10 cellular contexts compared by ENCODE assay signal in genomic region chr6:13923527-13924145, GRCh38. TPM values are rescaled to one million over a fixed set of nuclear protein-coding genes. Genes with fewer than 3 reads are reported as not detected.
DNase-seq lines count a peak whose midpoint lies in the region; ATAC-seq and TF ChIP-seq lines count a peak whose summit lies in the region.
"Had no signal": no experiment of that assay in that cellular context is flagged by ENCODE, and none has a peak within 500 bp of the region (broad histone marks: within the 10 kb centered on the region; RNA-seq: fewer than 3 reads in every experiment).

No MANE protein-coding gene starts in this region.

- H3K27ac Mint-ChIP-seq in activated T-helper 1 cell treated with anti-CD3 and anti-CD28 coated beads, Interleukin-12 subunit alpha, Interleukin-12 subunit beta, Interleukin-2, Interleukin-4 antibody, amounts not matched to agents 30 ng/mL and 10 ng/mL and 1 ng/mL, durations not matched to agents 14 hours and 24 hours and 36 hours: no peak overlapping the region
- peak overlapping the region; percentile 83 for H3K27ac Mint-ChIP-seq in type B pancreatic cell
- H3K27ac Mint-ChIP-seq: stimulated activated naive CD8-positive, alpha-beta T cell treated with anti-CD3 and anti-CD28 coated beads, Interleukin-15, Interleukin-2, amounts not matched to agents 100 ng/mL and 50 ng/mL, for 24 hours had no signal

- H3K9me3 ChIP-seq in cardiac muscle cell (ENCODE audit: low read depth) (no peaks in the 10 kb centered on the region), iPS-20b (ENCODE audit: insufficient read depth, low read depth, low read length) (no peaks in the 10 kb centered on the region)

- H3K27me3 Mint-ChIP-seq in activated T-helper 1 cell treated with anti-CD3 and anti-CD28 coated beads, Interleukin-12 subunit alpha, Interleukin-12 subunit beta, Interleukin-2, Interleukin-4 antibody, amounts not matched to agents 30 ng/mL and 10 ng/mL and 1 ng/mL, durations not matched to agents 14 hours and 24 hours and 36 hours (ENCODE audit: insufficient read depth): peaks cover 74% of the 10 kb centered on the region
- peaks cover 54% of the 10 kb centered on the region for H3K27me3 Mint-ChIP-seq in type B pancreatic cell

- H3K27ac ChIP-seq in cardiac muscle cell (no peak overlapping the region), iPS-20b (ENCODE audit: low read length) (peak overlapping the region; percentile 5)

- no peaks in the 10 kb centered on the region for H3K9me3 Mint-ChIP-seq in activated T-helper 1 cell treated with anti-CD3 and anti-CD28 coated beads, Interleukin-12 subunit alpha, Interleukin-12 subunit beta, Interleukin-2, Interleukin-4 antibody, amounts not matched to agents 30 ng/mL and 10 ng/mL and 1 ng/mL, durations not matched to agents 14 hours and 24 hours and 36 hours
- H3K9me3 Mint-ChIP-seq in type B pancreatic cell: no peaks in the 10 kb centered on the region
- H3K9me3 Mint-ChIP-seq: stimulated activated naive CD8-positive, alpha-beta T cell treated with anti-CD3 and anti-CD28 coated beads, Interleukin-15, Interleukin-2, amounts not matched to agents 100 ng/mL and 50 ng/mL, for 24 hours had no signal

- H3K27me3 ChIP-seq in cardiac muscle cell (peaks cover 43% of the 10 kb centered on the region), iPS-20b (ENCODE audit: insufficient read depth, low read length) (peaks cover 40% of the 10 kb centered on the region)

- peak overlapping the region; percentile 79; the same call in 1 of the 2 replicates for H3K9ac ChIP-seq in iPS-20b (ENCODE audit: low read depth, low read length)

- peaks cover 15% of the 10 kb centered on the region for H3K4me1 Mint-ChIP-seq in activated T-helper 1 cell treated with anti-CD3 and anti-CD28 coated beads, Interleukin-12 subunit alpha, Interleukin-12 subunit beta, Interleukin-2, Interleukin-4 antibody, amounts not matched to agents 30 ng/mL and 10 ng/mL and 1 ng/mL, durations not matched to agents 14 hours and 24 hours and 36 hours (ENCODE audit: low read depth)
- peaks cover 20% of the 10 kb centered on the region for H3K4me1 Mint-ChIP-seq in type B pancreatic cell (ENCODE audit: unreplicated experiment)

- TF ChIP-seq CTCF in cardiac muscle cell (IDR thresholded peaks at IDR 0.05; ENCODE audit: low read depth, low read length) (no peak), type B pancreatic cell (conservative IDR thresholded peaks at IDR 0.05) (no peak)

- peak overlapping the region; percentile 82 for H3K4me3 Mint-ChIP-seq in activated T-helper 1 cell treated with anti-CD3 and anti-CD28 coated beads, Interleukin-12 subunit alpha, Interleukin-12 subunit beta, Interleukin-2, Interleukin-4 antibody, amounts not matched to agents 30 ng/mL and 10 ng/mL and 1 ng/mL, durations not matched to agents 14 hours and 24 hours and 36 hours
- peak overlapping the region; percentile 94 for H3K4me3 Mint-ChIP-seq in type B pancreatic cell

- DNase-seq in cardiac muscle cell (ENCODE audit: low read depth in 1 of 2, low spot score in 1 of 2) (peak in 1 of 2 donors; percentile 27), Right ventricle myocardium superior (no peak), type B pancreatic cell (ENCODE audit: extremely low spot score, unreplicated experiment) (no peak), NCI-H2029 (lab: John Stamatoyannopoulos, UW) (no peak)
- no peak for DNase-seq in activated T-helper 1 cell treated with anti-CD3 and anti-CD28 coated beads, Interleukin-12 subunit alpha, Interleukin-12 subunit beta, Interleukin-2, Interleukin-4 antibody, amounts not matched to agents 30 ng/mL and 10 ng/mL and 1 ng/mL, durations not matched to agents 14 hours and 24 hours and 36 hours (ENCODE audit: low spot score)
- DNase-seq in activated CD8-positive, alpha-beta memory T cell treated with anti-CD3 and anti-CD28 coated beads, Interleukin-2, amount 50 U/mL, for 48 hours: no peak
- DNase-seq: GF-D8 had no signal

- H3K4me1 ChIP-seq in cardiac muscle cell (ENCODE audit: low read depth): no peaks in the 10 kb centered on the region
- peaks cover 12% of the 10 kb centered on the region; the same call in 1 of the 2 replicates for H3K4me1 ChIP-seq in iPS-20b (ENCODE audit: insufficient read depth, low read length)

- H3K4me3 ChIP-seq in cardiac muscle cell (peak overlapping the region; percentile 56), iPS-20b (ENCODE audit: low read length) (peak overlapping the region; percentile 96)

- no peaks in the 10 kb centered on the region for H3K36me3 Mint-ChIP-seq in activated T-helper 1 cell treated with anti-CD3 and anti-CD28 coated beads, Interleukin-12 subunit alpha, Interleukin-12 subunit beta, Interleukin-2, Interleukin-4 antibody, amounts not matched to agents 30 ng/mL and 10 ng/mL and 1 ng/mL, durations not matched to agents 14 hours and 24 hours and 36 hours (ENCODE audit: low read depth)
- no peaks in the 10 kb centered on the region for H3K36me3 Mint-ChIP-seq in type B pancreatic cell

- H3K36me3 ChIP-seq in cardiac muscle cell (no peaks in the 10 kb centered on the region), iPS-20b (ENCODE audit: insufficient read depth, low read depth, low read length) (no peaks in the 10 kb centered on the region)

- intact Hi-C loops in Right ventricle myocardium superior (cut with DNase I): no loop called here
- intact Hi-C loops in activated T-helper 1 cell treated with anti-CD3 and anti-CD28 coated beads, Interleukin-12 subunit alpha, Interleukin-12 subunit beta, Interleukin-2, Interleukin-4 antibody, amounts not matched to agents 30 ng/mL and 10 ng/mL and 1 ng/mL, durations not matched to agents 14 hours and 24 hours and 36 hours (cut with micrococcal nuclease): loop anchor here (2.0 kb wide), 1 partner anchor 13 kb away; no protein-coding TSS in a partner anchor

- no peak for ATAC-seq in Right ventricle myocardium superior (ENCODE audit: poor library complexity)
- no peak for ATAC-seq in GM19023 (IDR thresholded peaks at IDR 0.05; ENCODE audit: unreplicated experiment)

RNA-seq across cellular contexts. Expression of gene RNF182, which starts 1.1 kb away (rescaled TPM):
- 0.78 and 1.3 TPM in 2 replicates for total RNA-seq in cardiac muscle cell
- 0.45 and 1.1 TPM in 2 replicates for polyA plus RNA-seq in cardiac muscle cell
- not detected for total RNA-seq in Right ventricle myocardium superior
- not detected in 2 replicates for total RNA-seq in activated T-helper 1 cell treated with anti-CD3 and anti-CD28 coated beads, Interleukin-12 subunit alpha, Interleukin-12 subunit beta, Interleukin-2, Interleukin-4 antibody, amounts not matched to agents 30 ng/mL and 10 ng/mL and 1 ng/mL, durations not matched to agents 14 hours and 24 hours and 36 hours
- total RNA-seq in type B pancreatic cell (ENCODE audit: low replicate concordance): 2.8 and 12.3 TPM in 2 replicates
